Comparison of ENCODE assay signal across 8 cellular contexts in genomic region chr1:145281037-145281727, GRCh38. TPM values are rescaled to one million over a fixed set of nuclear protein-coding genes. Genes with fewer than 3 reads are reported as not detected.
DNase-seq lines count a peak whose midpoint lies in the region; ATAC-seq, FAIRE-seq and TF ChIP-seq lines count a peak whose summit lies in the region.
"Not testable (repeated sequence)": the region's sequence is repeated elsewhere in the genome, so short reads cannot be mapped to it uniquely, and the experiment has no call there.

No MANE protein-coding gene starts in this region.

- not testable (repeated sequence) for H3K9me3 ChIP-seq in esophagus muscularis mucosa

- peak overlapping the region; percentile 54 to 64 (median 60) for H3K4me3 ChIP-seq in esophagus muscularis mucosa

- peak overlapping the region; percentile 80 to 83 (median 82) for H3K27ac ChIP-seq in esophagus muscularis mucosa (replicated peaks in 1 of 4)

- not testable (repeated sequence) for FAIRE-seq in RCC 7860 (lab: Jason Lieb, UNC)

- H3K4me3 Mint-ChIP-seq in activated T-cell treated with anti-CD3 and anti-CD28 coated beads, Interleukin-2, amount 50 U/mL, for 72 hours = peak overlapping the region; percentile 67 to 81
- peak overlapping the region; percentile 85 to 99 (median 95) for H3K4me3 Mint-ChIP-seq in naive thymus-derived CD8-positive, alpha-beta T cell

- peak overlapping the region; percentile 100 for H3K27ac Mint-ChIP-seq in activated T-cell treated with anti-CD3 and anti-CD28 coated beads, Interleukin-2, amount 50 U/mL, for 72 hours
- peak overlapping the region; percentile 95 to 100 (median 98) for H3K27ac Mint-ChIP-seq in naive thymus-derived CD8-positive, alpha-beta T cell

- not testable (repeated sequence) for H3K27me3 ChIP-seq in esophagus muscularis mucosa

- under 1% methylated on average over 26 of the region's 34 CpGs for WGBS in esophagus muscularis mucosa

- H3K27me3 Mint-ChIP-seq in activated T-cell treated with anti-CD3 and anti-CD28 coated beads, Interleukin-2, amount 50 U/mL, for 72 hours (ENCODE audit: low read depth); naive thymus-derived CD8-positive, alpha-beta T cell: not testable (repeated sequence)

- DNase-seq in EH (ENCODE audit: low read depth) (peak; percentile 98), H4 (ENCODE audit: low spot score) (peak; percentile 98), LoVo (ENCODE audit: low spot score) (peak; percentile 91), RCC 7860 (ENCODE audit: low spot score) (peak; percentile 99), esophagus muscularis mucosa (ENCODE audit: extremely low spot score) (peak; percentile 95)
- peak; percentile 89 to 90 for DNase-seq in activated T-cell treated with anti-CD3 and anti-CD28 coated beads, Interleukin-2, amount 50 U/mL, for 72 hours
- DNase-seq in naive thymus-derived CD8-positive, alpha-beta T cell = peak; percentile 54 to 94 (median 86)
- DNase-seq in stimulated activated CD8-positive, alpha-beta memory T cell treated with anti-CD3 and anti-CD28 coated beads, Interleukin-7, amount 100 ng/mL, for 4 hours (ENCODE audit: low read depth in 2 of 2) = peak; percentile 66 to 80

- not testable (repeated sequence) for TF ChIP-seq EP300 in esophagus muscularis mucosa (IDR thresholded peaks at IDR 0.05)

- TF ChIP-seq CTCF in esophagus muscularis mucosa (IDR thresholded peaks at IDR 0.05) = not testable (repeated sequence)

- intact Hi-C loops in esophagus muscularis mucosa (cut with DNase I) = not testable (repeated sequence)

- H3K4me1 ChIP-seq in esophagus muscularis mucosa = not testable (repeated sequence)

- peak; percentile 99 for TF ChIP-seq POLR2A in esophagus muscularis mucosa (IDR thresholded peaks at IDR 0.05; ENCODE audit: low read depth)

- peaks cover 16% of the 10 kb centered on the region for H3K4me1 Mint-ChIP-seq in activated T-cell treated with anti-CD3 and anti-CD28 coated beads, Interleukin-2, amount 50 U/mL, for 72 hours (ENCODE audit: low read depth)
- not testable (repeated sequence) for H3K4me1 Mint-ChIP-seq in naive thymus-derived CD8-positive, alpha-beta T cell

- POLR2A ChIA-PET in naive thymus-derived CD8-positive, alpha-beta T cell (lab: Charles Lee) = interaction anchor here (0.7 kb wide), 1 partner anchor 85 kb away, joined by 3 read pairs; no protein-coding TSS in a partner anchor

- not testable (repeated sequence) for H3K36me3 Mint-ChIP-seq in activated T-cell treated with anti-CD3 and anti-CD28 coated beads, Interleukin-2, amount 50 U/mL, for 72 hours (ENCODE audit: insufficient read depth in 2 of 2); naive thymus-derived CD8-positive, alpha-beta T cell

- not testable (repeated sequence) for H3K9me3 Mint-ChIP-seq in activated T-cell treated with anti-CD3 and anti-CD28 coated beads, Interleukin-2, amount 50 U/mL, for 72 hours; naive thymus-derived CD8-positive, alpha-beta T cell

- H3K36me3 ChIP-seq in esophagus muscularis mucosa = not testable (repeated sequence)

- peak; percentile 75 to 80 for ATAC-seq in activated T-cell treated with anti-CD3 and anti-CD28 coated beads, Interleukin-2, amount 50 U/mL, for 72 hours (replicated peaks in 1 of 2)
- peak; percentile 66 to 73 for ATAC-seq in naive thymus-derived CD8-positive, alpha-beta T cell

RNA-seq across cellular contexts. Expression of gene PPIAL4D, which starts 39.2 kb away (rescaled TPM):
- total RNA-seq in H4 (2014; rRNA removed; shearing (Covaris generic)) = not detected in 2 replicates
- total RNA-seq in activated T-cell treated with anti-CD3 and anti-CD28 coated beads, Interleukin-2, amount 50 U/mL, for 72 hours = not detected
- total RNA-seq in esophagus muscularis mucosa = not detected
- not detected for total RNA-seq in naive thymus-derived CD8-positive, alpha-beta T cell
- polyA plus RNA-seq in naive thymus-derived CD8-positive, alpha-beta T cell = not detected

Comparison
In these comparisons a context has a peak if more than half of its experiments do, and no peak if none do; other contexts are left out.
1. Peak in every context shown above with its lines: DNase-seq, ATAC-seq, H3K4me3 ChIP-seq and H3K27ac ChIP-seq.